ENCODE assay signal across 20 cellular contexts in the genomic region with DNA sequence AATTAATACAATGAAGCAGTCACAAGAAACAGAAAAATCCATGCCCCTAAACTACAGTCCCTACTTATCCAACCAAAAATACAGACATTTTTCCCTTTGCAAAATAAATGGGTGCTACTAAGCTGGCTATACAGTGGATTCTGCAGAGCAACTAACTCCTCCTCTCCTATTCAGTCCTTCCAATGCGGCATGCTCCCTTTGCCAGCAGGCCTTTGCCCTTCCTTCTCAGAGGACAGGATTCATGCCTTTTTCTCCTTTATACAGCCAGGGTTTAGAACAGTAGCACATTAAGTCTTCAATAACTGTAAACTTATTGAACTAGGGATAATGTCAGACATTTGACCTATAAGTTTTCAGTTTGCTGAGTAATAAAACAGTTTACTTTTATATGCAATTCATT.
"Had no signal": no experiment of that assay in that cellular context is flagged by ENCODE, and none has a peak within 500 bp of the region (broad histone marks: within the 10 kb centered on the region; RNA-seq: fewer than 3 reads in every experiment).

No MANE protein-coding gene starts in this region.

- H3K27ac Mint-ChIP-seq: activated CD8-positive, alpha-beta T cell treated with anti-CD3 and anti-CD28 coated beads, Interleukin-2, amount 10 ng/mL, durations not matched to agents 7 days and 5 days; activated T-helper 17 cell treated with anti-CD3 and anti-CD28 coated beads, Interleukin-2, amount 50 U/mL, for 72 hours; dendritic cell treated with granulocyte-macrophage colony-stimulating factor and Interleukin-4, amounts not matched to agents 40 ng/mL and 50 ng/mL, for 4 days; stimulated activated memory B cell treated with anti-CD40 and anti-IgM and Interleukin-4, amounts not matched to agents 10 μg/mL and 1 μg/mL and 100 μg/mL, for 72 hours; T-cell had no signal

- H3K4me3 ChIP-seq: lung, stomach, suprapubic skin, tibial nerve had no signal

- H3K27ac ChIP-seq: stomach, suprapubic skin, tibial nerve had no signal

- H3K4me3 Mint-ChIP-seq: activated CD8-positive, alpha-beta T cell treated with anti-CD3 and anti-CD28 coated beads, Interleukin-2, amount 10 ng/mL, durations not matched to agents 7 days and 5 days; activated T-helper 17 cell treated with anti-CD3 and anti-CD28 coated beads, Interleukin-2, amount 50 U/mL, for 72 hours; dendritic cell treated with granulocyte-macrophage colony-stimulating factor and Interleukin-4, amounts not matched to agents 40 ng/mL and 50 ng/mL, for 4 days; stimulated activated memory B cell treated with anti-CD40 and anti-IgM and Interleukin-4, amounts not matched to agents 10 μg/mL and 1 μg/mL and 100 μg/mL, for 72 hours; T-cell had no signal

- H3K9me3 Mint-ChIP-seq: activated T-helper 17 cell treated with anti-CD3 and anti-CD28 coated beads, Interleukin-2, amount 50 U/mL, for 72 hours; dendritic cell treated with granulocyte-macrophage colony-stimulating factor and Interleukin-4, amounts not matched to agents 40 ng/mL and 50 ng/mL, for 4 days; stimulated activated memory B cell treated with anti-CD40 and anti-IgM and Interleukin-4, amounts not matched to agents 10 μg/mL and 1 μg/mL and 100 μg/mL, for 72 hours; T-cell had no signal

- ATAC-seq: activated CD8-positive, alpha-beta T cell treated with anti-CD3 and anti-CD28 coated beads, Interleukin-2, amount 10 ng/mL, durations not matched to agents 7 days and 5 days; activated T-helper 17 cell treated with anti-CD3 and anti-CD28 coated beads, Interleukin-2, amount 50 U/mL, for 72 hours; sciatic nerve; stimulated activated memory B cell treated with anti-CD40 and anti-IgM and Interleukin-4, amounts not matched to agents 10 μg/mL and 1 μg/mL and 100 μg/mL, for 72 hours; T-cell had no signal

- H3K9me3 ChIP-seq: stomach, suprapubic skin, tibial nerve had no signal

- H3K27me3 Mint-ChIP-seq: activated T-helper 17 cell treated with anti-CD3 and anti-CD28 coated beads, Interleukin-2, amount 50 U/mL, for 72 hours; dendritic cell treated with granulocyte-macrophage colony-stimulating factor and Interleukin-4, amounts not matched to agents 40 ng/mL and 50 ng/mL, for 4 days; stimulated activated memory B cell treated with anti-CD40 and anti-IgM and Interleukin-4, amounts not matched to agents 10 μg/mL and 1 μg/mL and 100 μg/mL, for 72 hours; T-cell had no signal

- H3K27me3 ChIP-seq: stomach, suprapubic skin, tibial nerve had no signal

- DNase-seq: activated CD4-positive, alpha-beta T cell treated with anti-CD3 and anti-CD28 coated beads for 1 hour; activated CD4-positive, alpha-beta T cell treated with anti-CD3 and anti-CD28 coated beads, Interleukin-2, amount 50 U/mL, for 1 hour; activated CD8-positive, alpha-beta T cell treated with anti-CD3 and anti-CD28 coated beads, Interleukin-2, amount 10 ng/mL, durations not matched to agents 7 days and 5 days; activated naive CD4-positive, alpha-beta T cell; activated T-cell treated with anti-CD3 and anti-CD28 coated beads, Interleukin-2, amount 50 U/mL, for 1 hour; effector CD4-positive, alpha-beta T cell; midbrain; occipital lobe; posterior cingulate gyrus; small intestine; stimulated activated CD4-positive, alpha-beta T cell treated with anti-CD3 and anti-CD28 coated beads, Interleukin-15, amount 100 ng/mL, for 24 hours; stomach; T-cell had no signal

- H3K4me1 ChIP-seq: stomach, suprapubic skin had no signal
